In genomic region chr16:50247906-50248608, GRCh38 we compare ENCODE assay signal across 20 cellular contexts. TPM values are rescaled to one million over a fixed set of nuclear protein-coding genes. Genes with fewer than 3 reads are reported as not detected.
DNase-seq lines count a peak whose midpoint lies in the region; ATAC-seq and TF ChIP-seq lines count a peak whose summit lies in the region.
"Had no signal": no experiment of that assay in that cellular context is flagged by ENCODE, and none has a peak within 500 bp of the region (broad histone marks: within the 10 kb centered on the region; RNA-seq: fewer than 3 reads in every experiment).

No MANE protein-coding gene starts in this region.

- DNase-seq in CD4-positive, alpha-beta T cell = no peak
- no peak for DNase-seq in activated T-helper 2 cell treated with anti-CD3 and anti-CD28 coated beads, Interferon-gamma antibody, Interleukin-2, Interleukin-4, amounts not matched to agents 10 μg/mL and 5 μg/mL and 100 μg/mL, durations not matched to agents 14 hours and 24 hours and 36 hours (ENCODE audit: low spot score)
- DNase-seq in natural killer cell (no peak), D341Med (ENCODE audit: low spot score) (no peak)
- DNase-seq in activated CD8-positive, alpha-beta memory T cell treated with anti-CD3 and anti-CD28 coated beads for 24 hours = no peak
- DNase-seq: activated CD4-positive, alpha-beta T cell treated with anti-CD3 and anti-CD28 coated beads, Interleukin-2, amount 50 U/mL, for 48 hours; activated gamma-delta T cell; BE2C; body of pancreas; dermis blood vessel endothelial cell; NCI-H1436; NCI-H2171; NCI-H82; spleen; transverse colon had no signal

- no peak overlapping the region for H3K27ac Mint-ChIP-seq in CD4-positive, alpha-beta T cell
- no peak overlapping the region for H3K27ac Mint-ChIP-seq in activated T-helper 2 cell treated with anti-CD3 and anti-CD28 coated beads, Interferon-gamma antibody, Interleukin-2, Interleukin-4, amounts not matched to agents 10 μg/mL and 5 μg/mL and 100 μg/mL, durations not matched to agents 14 hours and 24 hours and 36 hours
- peak overlapping the region; percentile 58 to 70 for H3K27ac Mint-ChIP-seq in natural killer cell

- H3K9me3 ChIP-seq in BLaER1 treated with 17β-estradiol and CSF1 and Interleukin-3, amounts not matched to agents 10 nM and 100 nM (replicated peaks in 1 of 11) = no peaks in the 10 kb centered on the region
- no peaks in the 10 kb centered on the region for H3K9me3 ChIP-seq in CD4-positive, alpha-beta T cell (ENCODE audit: control insufficient read depth, low read length)
- H3K9me3 ChIP-seq: BE2C, body of pancreas, left lung, spleen, transverse colon had no signal

- peak overlapping the region in 1 of 10 experiments; percentile 89; a peak in 3 of 20 replicates for H3K4me3 ChIP-seq in BLaER1 treated with 17β-estradiol and CSF1 and Interleukin-3, amounts not matched to agents 10 nM and 100 nM
- H3K4me3 ChIP-seq: body of pancreas, left lung, spleen, transverse colon had no signal

- H3K36me3 ChIP-seq in BLaER1 treated with 17β-estradiol and CSF1 and Interleukin-3, amounts not matched to agents 10 nM and 100 nM = peaks cover 0 to 6% (median 0%) of the 10 kb centered on the region in 11 experiments; a peak in 1 of 22 replicates
- H3K36me3 ChIP-seq: BE2C, left lung, spleen, transverse colon had no signal

- H3K4me1 Mint-ChIP-seq in CD4-positive, alpha-beta T cell (ENCODE audit: low read depth) = peaks cover 7% of the 10 kb centered on the region
- peaks cover 17% of the 10 kb centered on the region for H3K4me1 Mint-ChIP-seq in activated T-helper 2 cell treated with anti-CD3 and anti-CD28 coated beads, Interferon-gamma antibody, Interleukin-2, Interleukin-4, amounts not matched to agents 10 μg/mL and 5 μg/mL and 100 μg/mL, durations not matched to agents 14 hours and 24 hours and 36 hours (ENCODE audit: low read depth)
- H3K4me1 Mint-ChIP-seq in natural killer cell = peaks cover 32 to 56% of the 10 kb centered on the region in 2 donors

- no peaks in the 10 kb centered on the region for H3K9me3 Mint-ChIP-seq in CD4-positive, alpha-beta T cell
- H3K9me3 Mint-ChIP-seq in activated T-helper 2 cell treated with anti-CD3 and anti-CD28 coated beads, Interferon-gamma antibody, Interleukin-2, Interleukin-4, amounts not matched to agents 10 μg/mL and 5 μg/mL and 100 μg/mL, durations not matched to agents 14 hours and 24 hours and 36 hours = no peaks in the 10 kb centered on the region
- H3K9me3 Mint-ChIP-seq in natural killer cell = no peaks in the 10 kb centered on the region

- no peaks in the 10 kb centered on the region for H3K27me3 Mint-ChIP-seq in CD4-positive, alpha-beta T cell
- H3K27me3 Mint-ChIP-seq in activated T-helper 2 cell treated with anti-CD3 and anti-CD28 coated beads, Interferon-gamma antibody, Interleukin-2, Interleukin-4, amounts not matched to agents 10 μg/mL and 5 μg/mL and 100 μg/mL, durations not matched to agents 14 hours and 24 hours and 36 hours (ENCODE audit: low read depth) = peaks cover 2% of the 10 kb centered on the region
- H3K27me3 Mint-ChIP-seq in natural killer cell (ENCODE audit: low read depth in 2 of 2) = no peaks in the 10 kb centered on the region

- peak overlapping the region; percentile 74 for H3K4me3 Mint-ChIP-seq in CD4-positive, alpha-beta T cell
- H3K4me3 Mint-ChIP-seq in activated T-helper 2 cell treated with anti-CD3 and anti-CD28 coated beads, Interferon-gamma antibody, Interleukin-2, Interleukin-4, amounts not matched to agents 10 μg/mL and 5 μg/mL and 100 μg/mL, durations not matched to agents 14 hours and 24 hours and 36 hours (ENCODE audit: low read depth) = peak overlapping the region; percentile 65
- H3K4me3 Mint-ChIP-seq in natural killer cell = peak overlapping the region; percentile 77

- no peak for ATAC-seq in CD4-positive, alpha-beta T cell (ENCODE audit: poor library complexity)
- ATAC-seq in natural killer cell (no peak), HG02763 (IDR thresholded peaks at IDR 0.05; ENCODE audit: unreplicated experiment) (no peak)
- ATAC-seq: body of pancreas, Panc1, SK-N-SH treated with all-trans-retinoic acid at 6 μM for 48 hours had no signal

- 0 out of 22 replicates have a peak overlapping the region, but pooled peaks of 1 of the 11 experiments have one; percentile 21 for H3K9ac ChIP-seq in BLaER1 treated with 17β-estradiol and CSF1 and Interleukin-3, amounts not matched to agents 10 nM and 100 nM

- POLR2A ChIA-PET in CD4-positive, alpha-beta T cell (lab: Charles Lee) = no interaction called here

- peaks cover 29 to 79% (median 51%) of the 10 kb centered on the region in 10 experiments for H3K4me1 ChIP-seq in BLaER1 treated with 17β-estradiol and CSF1 and Interleukin-3, amounts not matched to agents 10 nM and 100 nM

- no peaks in the 10 kb centered on the region for H3K36me3 Mint-ChIP-seq in CD4-positive, alpha-beta T cell (ENCODE audit: low read depth)
- H3K36me3 Mint-ChIP-seq in activated T-helper 2 cell treated with anti-CD3 and anti-CD28 coated beads, Interferon-gamma antibody, Interleukin-2, Interleukin-4, amounts not matched to agents 10 μg/mL and 5 μg/mL and 100 μg/mL, durations not matched to agents 14 hours and 24 hours and 36 hours (ENCODE audit: low read depth) = no peaks in the 10 kb centered on the region
- H3K36me3 Mint-ChIP-seq in natural killer cell = no peaks in the 10 kb centered on the region

- no peak for TF ChIP-seq CTCF in CD4-positive, alpha-beta T cell (IDR thresholded peaks at IDR 0.05)
- TF ChIP-seq CTCF in natural killer cell (IDR thresholded peaks at IDR 0.05) = no peak

- no peak overlapping the region for H3K27ac ChIP-seq in BLaER1 treated with 17β-estradiol and CSF1 and Interleukin-3, amounts not matched to agents 10 nM and 100 nM
- H3K27ac ChIP-seq in CD4-positive, alpha-beta T cell (ENCODE audit: low read depth, low read length) = no peak overlapping the region
- H3K27ac ChIP-seq: body of pancreas, spleen, transverse colon had no signal

- H3K4me2 ChIP-seq in BLaER1 treated with 17β-estradiol and CSF1 and Interleukin-3, amounts not matched to agents 10 nM and 100 nM = peak overlapping the region in 7 of 11 experiments; percentile 1 to 99 (median 94); a peak in 13 of 22 replicates

- H3K27me3 ChIP-seq in BLaER1 treated with 17β-estradiol and CSF1 and Interleukin-3, amounts not matched to agents 10 nM and 100 nM = no peaks in the 10 kb centered on the region; a peak in 3 of 22 replicates
- no peaks in the 10 kb centered on the region for H3K27me3 ChIP-seq in CD4-positive, alpha-beta T cell (ENCODE audit: control insufficient read depth, insufficient read depth, low read length)
- H3K27me3 ChIP-seq: BE2C, body of pancreas, transverse colon had no signal

- peaks cover 0 to 35% (median 0%) of the 10 kb centered on the region in 11 experiments; a peak in 7 of 22 replicates for H4K20me1 ChIP-seq in BLaER1 treated with 17β-estradiol and CSF1 and Interleukin-3, amounts not matched to agents 10 nM and 100 nM

- intact Hi-C loops in CD4-positive, alpha-beta T cell (cut with DNase I, micrococcal nuclease) = no loop called here
- intact Hi-C loops in activated T-helper 2 cell treated with anti-CD3 and anti-CD28 coated beads, Interferon-gamma antibody, Interleukin-2, Interleukin-4, amounts not matched to agents 10 μg/mL and 5 μg/mL and 100 μg/mL, durations not matched to agents 14 hours and 24 hours and 36 hours (cut with micrococcal nuclease) = no loop called here
- intact Hi-C loops in natural killer cell (cut with micrococcal nuclease) = loop anchor here (5.0 kb wide), 1 partner anchor 34 kb away; no protein-coding TSS in a partner anchor

- CTCF ChIA-PET in CD4-positive, alpha-beta T cell (lab: Charles Lee) = no interaction called here

RNA-seq across cellular contexts. Expression of gene ADCY7, which starts 18.3 kb away (rescaled TPM):
- 100 to 1,000 TPM; 136 to 147 TPM for total RNA-seq in CD4-positive, alpha-beta T cell
- total RNA-seq in activated T-helper 2 cell treated with anti-CD3 and anti-CD28 coated beads, Interferon-gamma antibody, Interleukin-2, Interleukin-4, amounts not matched to agents 10 μg/mL and 5 μg/mL and 100 μg/mL, durations not matched to agents 14 hours and 24 hours and 36 hours = 78.7 and 89.5 TPM in 2 replicates
- total RNA-seq in natural killer cell = 100 to 1,000 TPM; 479 to 591 (median 512) TPM

Comparison
In these comparisons a context has a peak if more than half of its experiments do, and no peak if none do; other contexts are left out.
1. H3K27ac Mint-ChIP-seq: peak in natural killer cell (2 of 2); none in CD4-positive, alpha-beta T cell (single experiment) and activated T-helper 2 cell treated with anti-CD3 and anti-CD28 coated beads, Interferon-gamma antibody, Interleukin-2, Interleukin-4, amounts not matched to agents 10 μg/mL and 5 μg/mL and 100 μg/mL, durations not matched to agents 14 hours and 24 hours and 36 hours (single experiment).
2. Peak in every context shown above with its lines, with median percentiles within 50 percentile points of each other: H3K4me3 Mint-ChIP-seq.